9 cellular contexts compared by ENCODE assay signal in the genomic region with DNA sequence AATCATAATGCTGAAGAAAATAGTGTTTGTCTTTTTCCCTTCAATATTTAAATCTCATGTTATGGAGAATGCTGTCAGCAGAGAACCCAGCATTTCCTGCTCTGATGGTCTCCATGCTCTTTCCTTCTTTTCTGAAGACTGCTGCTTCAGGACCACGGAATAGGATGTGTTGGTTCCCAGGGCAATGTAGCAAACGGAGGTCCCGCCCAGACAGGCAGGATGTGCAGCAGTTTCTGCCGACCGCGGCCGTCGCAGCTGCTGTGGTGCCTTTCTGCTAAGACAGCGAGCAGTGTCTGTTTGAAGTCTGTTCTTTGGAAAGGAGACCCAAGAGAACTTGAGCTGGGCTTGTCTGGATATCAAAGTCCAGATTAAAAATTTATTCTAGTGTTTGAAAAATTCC.
DNase-seq lines count a peak whose midpoint lies in the region; ATAC-seq and TF ChIP-seq lines count a peak whose summit lies in the region.
"Had no signal": no experiment of that assay in that cellular context is flagged by ENCODE, and none has a peak within 500 bp of the region (broad histone marks: within the 10 kb centered on the region; RNA-seq: fewer than 3 reads in every experiment).

No MANE protein-coding gene starts in this region.

- H3K18ac ChIP-seq in trophoblast cell (ENCODE audit: low read length) = no peak overlapping the region

- H3K79me1 ChIP-seq in trophoblast cell (ENCODE audit: low read length) = peaks cover 2% of the 10 kb centered on the region

- no peak overlapping the region for H3K4me2 ChIP-seq in trophoblast cell (ENCODE audit: low read length)

- H2BK12ac ChIP-seq in trophoblast cell (ENCODE audit: low read length) = peak overlapping the region; percentile 25

- no peak overlapping the region for H2AFZ ChIP-seq in trophoblast cell (ENCODE audit: insufficient read depth, low read length, poor library complexity)

- no peak overlapping the region for H3K4me3 ChIP-seq in trophoblast cell (ENCODE audit: low read depth, low read length)

- no peak overlapping the region for H4K91ac ChIP-seq in trophoblast cell (ENCODE audit: low read depth, low read length)

- DNase-seq in GM13977 (ENCODE audit: low spot score) = peak; percentile 28
- DNase-seq in MV-4-11 (lab: John Stamatoyannopoulos, UW) = peak; percentile 10
- DNase-seq in ecto neural progenitor cell (ENCODE audit: low spot score) = peak; percentile 64
- no peak for DNase-seq in trophoblast cell
- DNase-seq in cerebellum (ENCODE audit: low spot score) = no peak
- DNase-seq: activated naive CD4-positive, alpha-beta T cell had no signal

- WGBS in trophoblast cell (ENCODE audit: extremely low coverage, insufficient coverage, insufficient read length) = no CpG with 5 or more reads among the region's 9 CpGs

- H3K4ac ChIP-seq in trophoblast cell (ENCODE audit: low read depth, low read length) = no peak overlapping the region

- H3K4me1 ChIP-seq in trophoblast cell (ENCODE audit: control insufficient read depth in 1 of 2, insufficient read depth in 2 of 2, low read length in 2 of 2) = peaks cover 7 to 15% of the 10 kb centered on the region in 2 experiments

- H3K36me3 ChIP-seq in trophoblast cell (ENCODE audit: control insufficient read depth in 1 of 2, insufficient read depth in 2 of 2, low read length in 2 of 2) = no peaks in the 10 kb centered on the region

- H3K9me3 ChIP-seq in trophoblast cell (ENCODE audit: insufficient read depth, low read depth, low read length) = no peaks in the 10 kb centered on the region

- H4K8ac ChIP-seq in trophoblast cell (ENCODE audit: low read depth, low read length) = no peak overlapping the region

- H3K23ac ChIP-seq in trophoblast cell (ENCODE audit: low read length) = no peak overlapping the region

- no peak overlapping the region for H2AK5ac ChIP-seq in trophoblast cell (ENCODE audit: low read length)

- ATAC-seq in GM19397 (IDR thresholded peaks at IDR 0.05; ENCODE audit: unreplicated experiment) (no peak), esophagus mucosa (no peak), HG02981 (IDR thresholded peaks at IDR 0.05; ENCODE audit: unreplicated experiment) (no peak)

- no peak overlapping the region for H3K9ac ChIP-seq in trophoblast cell (ENCODE audit: low read length)

- no peak overlapping the region for H4K12ac ChIP-seq in trophoblast cell (ENCODE audit: low read depth, low read length)

- no peak overlapping the region for H2BK5ac ChIP-seq in trophoblast cell (ENCODE audit: low read depth, low read length, poor library complexity)

- no peak overlapping the region for H2BK120ac ChIP-seq in trophoblast cell (ENCODE audit: insufficient read depth, low read length, poor library complexity)

- in situ Hi-C loops in GM13977 (cut with MboI; ENCODE audit: low pct_unique_long_range_greater_than_20kb, low sequenced_read_pairs, unreplicated experiment) = no loop called here

- no peak overlapping the region for H3K27ac ChIP-seq in trophoblast cell (ENCODE audit: low read depth, low read length)

- no peaks in the 10 kb centered on the region for H3K79me2 ChIP-seq in trophoblast cell (ENCODE audit: control insufficient read depth, insufficient read depth, low read length, poor library complexity)

- H3K14ac ChIP-seq in trophoblast cell (ENCODE audit: low read length) = no peak overlapping the region

- no peak for TF ChIP-seq CTCF in GM13977 (IDR thresholded peaks at IDR 0.05; ENCODE audit: extremely low read depth, insufficient read depth, missing control alignments)

- H3K27me3 ChIP-seq in trophoblast cell (ENCODE audit: insufficient read depth, low read length) = no peaks in the 10 kb centered on the region

Comparison
In these comparisons a context has a peak if more than half of its experiments do, and no peak if none do; other contexts are left out.
1. DNase-seq: peak in GM13977 (single experiment), MV-4-11 (single experiment) and ecto neural progenitor cell (single experiment); none in trophoblast cell (0 of 2) and cerebellum (single experiment).